In the genomic region with DNA sequence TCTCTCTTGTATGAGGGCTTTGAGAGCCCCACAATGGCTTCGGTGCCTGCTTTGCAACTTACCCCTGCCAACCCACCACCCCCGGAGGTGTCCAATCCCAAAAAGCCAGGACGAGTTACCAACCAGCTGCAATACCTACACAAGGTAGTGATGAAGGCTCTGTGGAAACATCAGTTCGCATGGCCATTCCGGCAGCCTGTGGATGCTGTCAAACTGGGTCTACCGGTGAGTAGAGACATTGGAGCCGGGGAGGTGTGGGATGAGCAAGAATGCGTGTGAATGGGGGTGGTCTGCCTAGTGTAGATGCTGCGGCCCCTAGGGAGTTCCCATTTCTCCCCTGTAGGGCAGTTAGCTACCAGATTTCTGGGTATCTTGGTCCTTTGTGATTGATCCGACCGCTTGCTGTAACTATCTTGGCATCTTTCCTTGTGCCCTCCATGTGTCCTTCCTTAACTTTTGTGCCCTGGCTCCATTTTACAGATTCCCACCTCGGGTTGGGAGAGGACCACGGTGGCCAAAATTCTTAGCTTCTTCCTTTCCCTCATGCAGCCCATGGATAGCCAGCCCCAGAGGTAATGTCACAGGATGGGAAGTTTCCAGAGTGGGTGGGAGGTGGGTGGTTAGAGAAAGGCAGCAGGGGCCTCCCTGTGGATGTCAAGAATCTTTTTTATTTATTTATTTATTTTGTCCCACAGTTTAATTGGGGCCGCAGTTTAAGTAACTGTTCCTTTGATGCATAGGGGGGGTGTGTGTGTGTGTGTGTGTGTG, we compare ENCODE assay signal across 1 cellular context.
A peak's percentile ranks its signal among the peaks of the same experiment; 100 is the strongest.
TF ChIP-seq lines count a peak whose summit lies in the region.

No MANE protein-coding gene starts in this region.

TF ChIP-seq in H1, 55 proteins besides CTCF, POLR2A, EP300 and RAD21:
- peak; percentile 79 for TF ChIP-seq POLR2AphosphoS5 (IDR thresholded peaks at IDR 0.05; ENCODE audit: low read depth, low read length)
- TF ChIP-seq GTF2F1 (IDR thresholded peaks at IDR 0.05; ENCODE audit: borderline replicate concordance, low read depth, low read length), result no peak
- no peak for TF ChIP-seq CBX5 (IDR thresholded peaks at IDR 0.05; ENCODE audit: low read depth, low read length)
- peak; percentile 27 to 50; a peak in 1 of 4 replicates for TF ChIP-seq SIN3A (conservative IDR thresholded peaks at IDR 0.05 in 1 of 2, IDR thresholded peaks at IDR 0.05 in 1 of 2; ENCODE audit: low read depth in 1 of 2, low read length in 2 of 2)
